9 cellular contexts compared by ENCODE assay signal in genomic region chrX:24498181-24498580, GRCh38. TPM values are rescaled to one million over a fixed set of nuclear protein-coding genes. Genes with fewer than 3 reads are reported as not detected.
A peak's percentile ranks its signal among the peaks of the same experiment; 100 is the strongest.
DNase-seq lines count a peak whose midpoint lies in the region; ATAC-seq and TF ChIP-seq lines count a peak whose summit lies in the region.
"Had no signal": no experiment of that assay in that cellular context is flagged by ENCODE, and none has a peak within 500 bp of the region (broad histone marks: within the 10 kb centered on the region; RNA-seq: fewer than 3 reads in every experiment).

No MANE protein-coding gene starts in this region.

- no peak overlapping the region for H3K4me3 Mint-ChIP-seq in stimulated activated memory B cell treated with anti-CD40 and anti-IgM and Interleukin-4, amounts not matched to agents 10 μg/mL and 1 μg/mL and 100 μg/mL, for 72 hours

- H3K27me3 Mint-ChIP-seq in stimulated activated memory B cell treated with anti-CD40 and anti-IgM and Interleukin-4, amounts not matched to agents 10 μg/mL and 1 μg/mL and 100 μg/mL, for 72 hours: no peaks in the 10 kb centered on the region

- no peak overlapping the region for H3K4me3 ChIP-seq in WERI-Rb-1 (ENCODE audit: low read depth, low read length)

- no peaks in the 10 kb centered on the region for H3K9me3 ChIP-seq in WERI-Rb-1 (ENCODE audit: severe bottlenecking)

- ATAC-seq in stimulated activated memory B cell treated with anti-CD40 and anti-IgM and Interleukin-4, amounts not matched to agents 10 μg/mL and 1 μg/mL and 100 μg/mL, for 72 hours: no peak
- no peak for ATAC-seq in HG03095 (IDR thresholded peaks at IDR 0.05; ENCODE audit: unreplicated experiment)

- DNase-seq in activated gamma-delta T cell treated with Interleukin-2 at 50 U/mL for 16 hours: peak; percentile 11
- no peak for DNase-seq in activated gamma-delta T cell (lab: John Stamatoyannopoulos, UW)
- DNase-seq in WERI-Rb-1: peak; percentile 23
- DNase-seq in fibroblast of peridontal ligament (ENCODE audit: extremely low read depth): peak; percentile 11
- DNase-seq in NCI-H1417 treated with DMSO at 0.1 percent for 48 hours (lab: John Stamatoyannopoulos, UW): no peak
- no peak for DNase-seq in A172 (ENCODE audit: low spot score)

- no peak overlapping the region for H3K27ac ChIP-seq in WERI-Rb-1
- H3K27ac ChIP-seq: parathyroid adenoma had no signal

- no peaks in the 10 kb centered on the region for H3K36me3 Mint-ChIP-seq in stimulated activated memory B cell treated with anti-CD40 and anti-IgM and Interleukin-4, amounts not matched to agents 10 μg/mL and 1 μg/mL and 100 μg/mL, for 72 hours

- H3K27me3 ChIP-seq in WERI-Rb-1 (ENCODE audit: insufficient read depth, low read depth, severe bottlenecking): peaks cover 5% of the 10 kb centered on the region

- H3K9me3 Mint-ChIP-seq in stimulated activated memory B cell treated with anti-CD40 and anti-IgM and Interleukin-4, amounts not matched to agents 10 μg/mL and 1 μg/mL and 100 μg/mL, for 72 hours: no peaks in the 10 kb centered on the region

- TF ChIP-seq CTCF in WERI-Rb-1 (IDR thresholded peaks at IDR 0.05; ENCODE audit: low read depth, low read length): peak; percentile 47; the same call in 1 of the 2 replicates

- no peaks in the 10 kb centered on the region; the same call in 1 of the 2 replicates for H3K36me3 ChIP-seq in WERI-Rb-1

- peak overlapping the region; percentile 49 for H3K27ac Mint-ChIP-seq in stimulated activated memory B cell treated with anti-CD40 and anti-IgM and Interleukin-4, amounts not matched to agents 10 μg/mL and 1 μg/mL and 100 μg/mL, for 72 hours

- peaks cover 9% of the 10 kb centered on the region for H3K4me1 Mint-ChIP-seq in stimulated activated memory B cell treated with anti-CD40 and anti-IgM and Interleukin-4, amounts not matched to agents 10 μg/mL and 1 μg/mL and 100 μg/mL, for 72 hours

RNA-seq across cellular contexts. Expression of gene PDK3, which starts 33.1 kb away (rescaled TPM):
- total RNA-seq in A172 (2014; rRNA removed; shearing (Covaris generic)): 13.6 and 16.9 TPM in 2 replicates

Comparison
In these comparisons a context has a peak if more than half of its experiments do, and no peak if none do; other contexts are left out.
1. DNase-seq: peak in activated gamma-delta T cell treated with Interleukin-2 at 50 U/mL for 16 hours (single experiment), WERI-Rb-1 (single experiment) and fibroblast of peridontal ligament (single experiment); none in activated gamma-delta T cell (single experiment), NCI-H1417 treated with DMSO at 0.1 percent for 48 hours (single experiment) and A172 (single experiment).